Comparison of ENCODE assay signal across 8 cellular contexts in genomic region chr1:68497358-68497698, GRCh38. TPM values are rescaled to one million over a fixed set of nuclear protein-coding genes. Genes with fewer than 3 reads are reported as not detected.
DNase-seq lines count a peak whose midpoint lies in the region; ATAC-seq, FAIRE-seq and TF ChIP-seq lines count a peak whose summit lies in the region.

No MANE protein-coding gene starts in this region.

- H3K9me3 Mint-ChIP-seq in IgD-negative memory B cell = no peaks in the 10 kb centered on the region
- H3K9me3 Mint-ChIP-seq in endothelial cell (ENCODE audit: unreplicated experiment) = no peaks in the 10 kb centered on the region

- H3K4me3 ChIP-seq in A673 (ENCODE audit: low read depth, low read length, poor library complexity, severe bottlenecking) = peak overlapping the region; percentile 67
- H3K4me3 ChIP-seq in pancreas = peak overlapping the region; percentile 45 to 75 (median 55)

- H3K4me3 Mint-ChIP-seq in IgD-negative memory B cell (peak overlapping the region; percentile 84 to 96 (median 90)), endothelial cell (ENCODE audit: unreplicated experiment) (peak overlapping the region; percentile 94)

- FAIRE-seq in pancreas (lab: Jason Lieb, UNC) = no peak

- no peaks in the 10 kb centered on the region for H3K9me3 ChIP-seq in A673 (ENCODE audit: low read depth, low read length, poor library complexity, severe bottlenecking)
- H3K9me3 ChIP-seq in pancreas = no peaks in the 10 kb centered on the region

- 4 to 12% methylated on average over 3 of the region's 3 CpGs for WGBS in pancreas, 2 donors

- no peaks in the 10 kb centered on the region for H3K36me3 Mint-ChIP-seq in IgD-negative memory B cell
- no peaks in the 10 kb centered on the region for H3K36me3 Mint-ChIP-seq in endothelial cell (ENCODE audit: low read depth, unreplicated experiment)

- POLR2A ChIA-PET in A673 (lab: Charles Lee; ENCODE audit: low non-redundant PET) (interaction anchor here (0.7 kb wide), 1 partner anchor 20 kb away, joined by 6 read pairs; no protein-coding TSS in a partner anchor), GM10248 (lab: Yijun Ruan, JAX) (no interaction called here)

- peaks cover 16% of the 10 kb centered on the region for H3K4me1 ChIP-seq in A673 (ENCODE audit: insufficient read depth, low read length, poor library complexity, severe bottlenecking)
- peaks cover 8 to 10% (median 9%) of the 10 kb centered on the region in 3 donors for H3K4me1 ChIP-seq in pancreas
- H3K4me1 ChIP-seq in foreskin keratinocyte = peaks cover 10% of the 10 kb centered on the region

- BruUV-seq in A673 (replicated peaks; lab: Mats Ljungman, UMichigan) = no TSS peak

- CTCF ChIA-PET in A673 (lab: Charles Lee) (no interaction called here), GM10248 (lab: Yijun Ruan, JAX) (interaction anchor here (1.3 kb wide), 1 partner anchor 1240 kb away, joined by 4 read pairs; no protein-coding TSS in a partner anchor)

- H3K4me1 Mint-ChIP-seq in IgD-negative memory B cell (peaks cover 5 to 10% (median 10%) of the 10 kb centered on the region in 3 donors), endothelial cell (ENCODE audit: unreplicated experiment) (no peaks in the 10 kb centered on the region)

- intact Hi-C loops in A673 (cut with micrococcal nuclease; ENCODE audit: unreplicated experiment) (no loop called here), pancreas (cut with DNase I) (no loop called here)

- H3K27ac ChIP-seq in A673 (ENCODE audit: low read depth, low read length, poor library complexity, severe bottlenecking) = peak overlapping the region; percentile 91
- peak overlapping the region in 1 of 4 donors; percentile 12 for H3K27ac ChIP-seq in pancreas
- no peak overlapping the region for H3K27ac ChIP-seq in foreskin keratinocyte

- H3K36me3 ChIP-seq in A673 (ENCODE audit: insufficient read depth, low read length, poor library complexity, severe bottlenecking) = peaks cover 21% of the 10 kb centered on the region
- no peaks in the 10 kb centered on the region for H3K36me3 ChIP-seq in pancreas

- DNase-seq in A673 (ENCODE audit: low spot score) (no peak), endothelial cell (ENCODE audit: low spot score) (no peak), pancreas (no peak), NCI-H2081 (lab: John Stamatoyannopoulos, UW) (no peak), foreskin keratinocyte (no peak), GM10248 (ENCODE audit: extremely low spot score) (no peak)

- H3K27me3 ChIP-seq in A673 (replicated peaks; ENCODE audit: insufficient read depth, low read depth, low read length, poor library complexity) = no peaks in the 10 kb centered on the region
- no peaks in the 10 kb centered on the region for H3K27me3 ChIP-seq in pancreas
- H3K27me3 ChIP-seq in foreskin keratinocyte = no peaks in the 10 kb centered on the region

- H3K27me3 Mint-ChIP-seq in IgD-negative memory B cell (peaks cover 10% of the 10 kb centered on the region), endothelial cell (ENCODE audit: unreplicated experiment) (no peaks in the 10 kb centered on the region)

- H3K27ac Mint-ChIP-seq in IgD-negative memory B cell (peak overlapping the region in 1 of 3 donors; percentile 72), endothelial cell (ENCODE audit: unreplicated experiment) (no peak overlapping the region)

- ATAC-seq in GM21360 (IDR thresholded peaks at IDR 0.05; ENCODE audit: unreplicated experiment) (peak; percentile 16), pancreas (peak in 3 of 4 donors; percentile 7 to 19 (median 15)), foreskin keratinocyte (no peak)

- TF ChIP-seq CTCF in A673 (conservative IDR thresholded peaks at IDR 0.05; ENCODE audit: low read depth, low read length) (no peak), endothelial cell (IDR thresholded peaks at IDR 0.05; ENCODE audit: unreplicated experiment) (no peak), pancreas (IDR thresholded peaks at IDR 0.05) (no peak), foreskin keratinocyte (conservative IDR thresholded peaks at IDR 0.05) (no peak), GM10248 (IDR thresholded peaks at IDR 0.05; ENCODE audit: control extremely low read depth, extremely low read depth, low read depth, missing control alignments) (no peak)

RNA-seq across cellular contexts. Expression of gene DEPDC1, which starts 0.4 kb away (rescaled TPM):
- total RNA-seq in A673 (2021) = 70.3 and 71.5 TPM in 2 replicates
- polyA plus RNA-seq in IgD-negative memory B cell = 0.29 TPM
- 4.6 TPM for total RNA-seq in endothelial cell (ENCODE audit: unreplicated experiment)
- under 1 TPM in 5 of 6 donors, not detected in 1; 0.03 to 0.31 (median 0.16) TPM for total RNA-seq in pancreas
- under 1 TPM in 1 of 2 donors, not detected in 1; 0.02 TPM for polyA plus RNA-seq in pancreas
- total RNA-seq in foreskin keratinocyte = 23.3 and 30.2 TPM in 2 replicates
- 6.3 and 9.8 TPM in 2 replicates for polyA plus RNA-seq in foreskin keratinocyte

RNA-seq across cellular contexts. Expression of gene RPE65, which starts 47.6 kb away (rescaled TPM):
- total RNA-seq in A673 (2021) (not detected in 2 replicates), endothelial cell (ENCODE audit: unreplicated experiment) (not detected), pancreas (not detected), foreskin keratinocyte (not detected in 2 replicates)
- polyA plus RNA-seq in IgD-negative memory B cell (not detected), pancreas (not detected), foreskin keratinocyte (not detected in 2 replicates)
